8 cellular contexts compared by ENCODE assay signal in genomic region chr9:2623046-2623865, GRCh38. TPM values are rescaled to one million over a fixed set of nuclear protein-coding genes. Genes with fewer than 3 reads are reported as not detected.
DNase-seq lines count a peak whose midpoint lies in the region; ATAC-seq, FAIRE-seq and TF ChIP-seq lines count a peak whose summit lies in the region.

No MANE protein-coding gene starts in this region.

- peak overlapping the region; percentile 88 for H3K4me2 ChIP-seq in PC-3 (ENCODE audit: low read length)

- no TSS peak for BruUV-seq in PC-3 (replicated peaks; lab: Mats Ljungman, UMichigan)

- no peaks in the 10 kb centered on the region for H3K9me2 ChIP-seq in PC-3 (replicated peaks; ENCODE audit: low read length)

- H3K4me1 ChIP-seq in HEK293 (ENCODE audit: control insufficient read depth, insufficient read depth, low read length) (no peaks in the 10 kb centered on the region), PC-3 (ENCODE audit: insufficient read depth, low read length) (no peaks in the 10 kb centered on the region), small intestine (ENCODE audit: control insufficient read depth in 2 of 2, insufficient read depth in 1 of 2, low read depth in 1 of 2, low read length in 1 of 2) (peaks cover 0 to 2% of the 10 kb centered on the region in 2 donors)

- no peak for TF ChIP-seq CTCF in HEK293 (tag by site-specific recombination; IDR thresholded peaks at IDR 0.05)
- no peak for TF ChIP-seq CTCF in PC-3 (conservative IDR thresholded peaks at IDR 0.05; ENCODE audit: low read depth, low read length)
- TF ChIP-seq CTCF in coronary artery (IDR thresholded peaks at IDR 0.05): no peak

- H3K9me3 ChIP-seq in HEK293 (ENCODE audit: control insufficient read depth, insufficient read depth, low read depth, low read length) (no peaks in the 10 kb centered on the region), PC-3 (ENCODE audit: low read length) (no peaks in the 10 kb centered on the region), small intestine (ENCODE audit: control insufficient read depth, low read depth) (no peaks in the 10 kb centered on the region)

- POLR2A ChIA-PET in HEK293 (lab: Yijun Ruan, JAX) (interaction anchor here (0.7 to 1.4 kb wide), 4 partner anchors 10 to 105 kb away, joined by 3 to 5 read pairs (median 4); no protein-coding TSS in a partner anchor), PC-3 (lab: Charles Lee; ENCODE audit: unreplicated experiment) (no interaction called here)

- intact Hi-C loops in PC-3 (cut with micrococcal nuclease): no loop called here

- H3F3A ChIP-seq in PC-3 (ENCODE audit: low read length, unreplicated experiment): no peaks in the 10 kb centered on the region

- H3K27ac ChIP-seq in HEK293 (ENCODE audit: extremely low read depth, low read depth, low read length): peak overlapping the region; percentile 75; the same call in 1 of the 2 replicates
- no peak overlapping the region for H3K27ac ChIP-seq in PC-3 (ENCODE audit: low read length)
- peak overlapping the region; percentile 72 to 89 for H3K27ac ChIP-seq in coronary artery
- H3K27ac ChIP-seq in small intestine (ENCODE audit: low read depth in 1 of 2, low read length in 1 of 2): peak overlapping the region in 1 of 2 donors; percentile 23

- FAIRE-seq in small intestine (lab: Jason Lieb, UNC): no peak

- H3K4me3 ChIP-seq in HEK293 (ENCODE audit: low read depth, low read length): peak overlapping the region; percentile 57
- peak overlapping the region; percentile 67 for H3K4me3 ChIP-seq in PC-3 (ENCODE audit: low read length)
- peak overlapping the region; percentile 86 for H3K4me3 ChIP-seq in coronary artery
- H3K4me3 ChIP-seq in small intestine (ENCODE audit: low read depth in 1 of 2, low read length in 2 of 2): peak overlapping the region; percentile 48 to 71

- H4K20me1 ChIP-seq in PC-3 (ENCODE audit: low read length): no peaks in the 10 kb centered on the region

- ATAC-seq in PC-3 (no peak), GM21381 (IDR thresholded peaks at IDR 0.05; ENCODE audit: unreplicated experiment) (no peak)

- H3K27me3 ChIP-seq in PC-3 (ENCODE audit: low read length): 0 out of 2 replicates have a peak, but pooled peaks cover 3% of the 10 kb centered on the region
- H3K27me3 ChIP-seq in small intestine (ENCODE audit: control insufficient read depth in 2 of 2, insufficient read depth in 2 of 2, low read length in 2 of 2): peaks cover 0 to 4% of the 10 kb centered on the region in 2 donors

- CTCF ChIA-PET in HEK293 (lab: Yijun Ruan, JAX): interaction anchor here (0.5 to 1.1 kb wide), 2 partner anchors 10 to 464 kb away, joined by 3 read pairs; no protein-coding TSS in a partner anchor
- CTCF ChIA-PET in PC-3 (lab: Charles Lee): no interaction called here

- 6 to 10% (median 6%) methylated on average over 46 of the region's 46 CpGs for WGBS in small intestine, 3 donors

- H2AFZ ChIP-seq in PC-3 (ENCODE audit: low read length): no peak overlapping the region

- H3K79me2 ChIP-seq in PC-3 (ENCODE audit: low read length): no peaks in the 10 kb centered on the region

- peak; percentile 38 for DNase-seq in COR-L47 (lab: John Stamatoyannopoulos, UW)
- no peak for DNase-seq in PC-3
- DNase-seq in coronary artery (ENCODE audit: low spot score): peak; percentile 87
- peak; percentile 96 for DNase-seq in kidney tubule cell (ENCODE audit: low spot score)
- DNase-seq in small intestine: no peak
- DNase-seq in LoVo (ENCODE audit: low spot score): no peak

- H3K36me3 ChIP-seq in HEK293 (ENCODE audit: control insufficient read depth in 2 of 2, insufficient read depth in 1 of 2, low read length in 2 of 2) (no peaks in the 10 kb centered on the region), PC-3 (ENCODE audit: low read depth, low read length) (no peaks in the 10 kb centered on the region), small intestine (ENCODE audit: control insufficient read depth in 2 of 2, insufficient read depth in 2 of 2, low read length in 2 of 2) (no peaks in the 10 kb centered on the region)

- H3K9ac ChIP-seq in PC-3 (ENCODE audit: low read length): no peak overlapping the region

TF ChIP-seq in HEK293, 187 proteins besides CTCF, POLR2A, EP300 and RAD21:
- TF ChIP-seq ZXDB (tag by site-specific recombination; IDR thresholded peaks at IDR 0.05): no peak
- TF ChIP-seq KLF9 (tag by site-specific recombination; IDR thresholded peaks at IDR 0.05; ENCODE audit: low read depth): no peak
- no peak for TF ChIP-seq ZNF623 (tag by site-specific recombination; IDR thresholded peaks at IDR 0.05)
- no peak for TF ChIP-seq ZNF155 (tag by site-specific recombination; IDR thresholded peaks at IDR 0.05)
- TF ChIP-seq OVOL3 (tag by site-specific recombination; IDR thresholded peaks at IDR 0.05): no peak
- TF ChIP-seq ZNF341 (tag by site-specific recombination; IDR thresholded peaks at IDR 0.05; ENCODE audit: low read depth): peak; percentile 43
- TF ChIP-seq REPIN1 (tag by site-specific recombination; IDR thresholded peaks at IDR 0.05; ENCODE audit: low read depth): no peak

RNA-seq across cellular contexts. Expression of gene VLDLR, which starts 1.7 kb away (rescaled TPM):
- 0.81 and 1.2 TPM in 2 replicates for total RNA-seq in PC-3 (2014; rRNA removed)
- polyA plus RNA-seq in small intestine: 1 to 10 TPM in 1 of 3 donors, under 1 TPM in 1, not detected in 1; 0.81 to 2.1 TPM

Comparison
In these comparisons a context has a peak if more than half of its experiments do, and no peak if none do; other contexts are left out.
1. DNase-seq: peak in COR-L47 (single experiment), coronary artery (single experiment) and kidney tubule cell (single experiment); none in PC-3 (single experiment), small intestine (single experiment) and LoVo (single experiment).
2. Peak in every context shown above with its lines, with median percentiles within 50 percentile points of each other: H3K4me3 ChIP-seq.